Comparison of ENCODE assay signal across 8 cellular contexts in the genomic region with DNA sequence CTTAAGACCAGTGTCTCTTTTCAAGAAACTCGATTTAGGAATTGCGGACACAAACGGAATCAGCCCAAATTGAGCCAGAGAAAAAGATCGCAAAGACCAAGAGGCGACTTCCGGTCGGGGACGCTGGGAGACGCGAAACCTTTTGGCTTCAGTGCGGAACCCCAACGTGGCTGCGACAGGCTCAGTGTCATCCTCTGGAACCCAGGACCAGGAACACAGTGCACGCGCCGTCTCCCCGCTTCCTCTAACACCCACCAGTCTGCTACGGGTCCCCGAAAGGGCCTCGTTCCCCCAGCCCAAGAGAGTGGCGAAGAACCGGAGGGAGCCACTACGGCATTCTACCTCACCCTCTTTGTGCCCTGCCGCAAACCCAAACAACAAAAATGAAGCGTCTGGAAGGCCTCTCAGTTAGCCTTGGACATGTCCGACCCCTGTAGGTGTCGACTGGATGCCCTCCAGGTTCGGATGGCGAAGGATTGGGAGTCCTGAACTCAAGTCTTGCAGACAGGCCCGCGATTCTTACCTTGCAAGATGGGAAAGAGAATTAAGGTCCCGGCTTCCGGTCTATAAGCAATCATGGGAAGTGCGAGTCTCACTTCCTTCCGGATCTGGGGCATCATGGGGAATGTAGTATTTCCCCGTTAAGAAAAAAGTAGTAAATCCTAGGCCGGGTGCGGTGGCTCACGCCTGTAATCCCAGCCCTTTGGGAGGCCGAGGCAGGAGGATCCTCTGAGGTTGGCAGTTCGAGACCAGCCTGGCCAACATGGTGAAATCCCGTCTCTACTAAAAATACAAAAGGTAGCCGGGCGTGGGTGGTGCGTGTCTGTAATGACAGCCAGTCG. TPM values are rescaled to one million over a fixed set of nuclear protein-coding genes. Genes with fewer than 3 reads are reported as not detected.
DNase-seq lines count a peak whose midpoint lies in the region; ATAC-seq and TF ChIP-seq lines count a peak whose summit lies in the region.

A gene (minus strand): TSS at position 542 of the 842 bp plus-strand sequence. CDS start 949 bp downstream, outside the sequence.

- no peak for TF ChIP-seq EP300 in esophagus muscularis mucosa (IDR thresholded peaks at IDR 0.05)

- H3K27me3 Mint-ChIP-seq in activated T-cell treated with anti-CD3 and anti-CD28 coated beads, Interleukin-2, amount 50 U/mL, for 4 hours (ENCODE audit: low read depth): no peaks in the 10 kb centered on the region

- peak within 1 kb of the TSS; percentile 99 for H3K4me3 Mint-ChIP-seq in activated T-cell treated with anti-CD3 and anti-CD28 coated beads, Interleukin-2, amount 50 U/mL, for 4 hours

- peak; percentile 94 for DNase-seq in DMS 273 (lab: John Stamatoyannopoulos, UW; ENCODE audit: unreplicated experiment)
- DNase-seq in KBM-7: peak; percentile 96
- peak; percentile 79 to 90 (median 84) for DNase-seq in Peyer's patch
- peak; percentile 66 for DNase-seq in activated T-cell treated with anti-CD3 and anti-CD28 coated beads, Interleukin-2, amount 50 U/mL, for 4 hours
- DNase-seq in esophagus muscularis mucosa (ENCODE audit: extremely low spot score): peak; percentile 94
- DNase-seq in stimulated activated CD8-positive, alpha-beta memory T cell treated with anti-CD3 and anti-CD28 coated beads, Interleukin-7, amount 100 ng/mL, for 48 hours (ENCODE audit: extremely low read depth in 1 of 2, low read depth in 1 of 2): peak; percentile 39 to 68

- peaks cover 39% of the 10 kb centered on the region for H3K4me1 Mint-ChIP-seq in activated T-cell treated with anti-CD3 and anti-CD28 coated beads, Interleukin-2, amount 50 U/mL, for 4 hours (ENCODE audit: low read depth)

- TF ChIP-seq POLR2A in Peyer's patch (IDR thresholded peaks at IDR 0.05) (peak; percentile 57 to 86), esophagus muscularis mucosa (IDR thresholded peaks at IDR 0.05; ENCODE audit: low read depth) (peak; percentile 82)

- peak; percentile 86 for ATAC-seq in GM21529 (IDR thresholded peaks at IDR 0.05; ENCODE audit: unreplicated experiment)
- peak; percentile 91 to 94 for ATAC-seq in activated T-cell treated with anti-CD3 and anti-CD28 coated beads, Interleukin-2, amount 50 U/mL, for 4 hours

- WGBS in esophagus muscularis mucosa: 12% methylated on average over 44 of the region's 46 CpGs

- H3K27me3 ChIP-seq in Peyer's patch (no peaks in the 10 kb centered on the region), esophagus muscularis mucosa (no peaks in the 10 kb centered on the region), muscle layer of duodenum (ENCODE audit: low read depth, low read length) (no peaks in the 10 kb centered on the region)

- no peaks in the 10 kb centered on the region for H3K9me3 ChIP-seq in Peyer's patch
- H3K9me3 ChIP-seq in esophagus muscularis mucosa: no peaks in the 10 kb centered on the region
- no peaks in the 10 kb centered on the region for H3K9me3 ChIP-seq in muscle layer of duodenum (ENCODE audit: control insufficient read depth in 1 of 2, low read length in 2 of 2)

- H3K4me3 ChIP-seq in Peyer's patch: peak within 1 kb of the TSS; percentile 63 to 94 (median 75)
- peak within 1 kb of the TSS; percentile 55 to 79 (median 68) for H3K4me3 ChIP-seq in esophagus muscularis mucosa
- H3K4me3 ChIP-seq in muscle layer of duodenum (ENCODE audit: low read depth in 1 of 2, low read length in 2 of 2): peak within 1 kb of the TSS; percentile 90 to 92

- intact Hi-C loops in esophagus muscularis mucosa (cut with DNase I): no loop called here

- H3K9me3 Mint-ChIP-seq in activated T-cell treated with anti-CD3 and anti-CD28 coated beads, Interleukin-2, amount 50 U/mL, for 4 hours: no peaks in the 10 kb centered on the region

- peaks cover 0 to 39% (median 3%) of the 10 kb centered on the region in 3 donors for H3K36me3 ChIP-seq in Peyer's patch
- H3K36me3 ChIP-seq in esophagus muscularis mucosa: peaks cover 38 to 40% (median 39%) of the 10 kb centered on the region in 4 donors
- peaks cover 30 to 38% of the 10 kb centered on the region in 2 donors for H3K36me3 ChIP-seq in muscle layer of duodenum (ENCODE audit: control insufficient read depth in 1 of 2, insufficient read depth in 2 of 2, low read length in 2 of 2)

- H3K4me1 ChIP-seq in Peyer's patch (peaks cover 0 to 20% (median 4%) of the 10 kb centered on the region in 4 donors), esophagus muscularis mucosa (peaks cover 20 to 29% (median 23%) of the 10 kb centered on the region in 4 donors), muscle layer of duodenum (ENCODE audit: control insufficient read depth in 1 of 2, insufficient read depth in 2 of 2, low read length in 2 of 2) (peaks cover 0 to 16% of the 10 kb centered on the region in 2 donors)

- in situ Hi-C loops in KBM-7 (cut with MboI; ENCODE audit: low pct_unique_long_range_greater_than_20kb, low sequenced_read_pairs): no loop called here

- H3K36me3 Mint-ChIP-seq in activated T-cell treated with anti-CD3 and anti-CD28 coated beads, Interleukin-2, amount 50 U/mL, for 4 hours (ENCODE audit: insufficient read depth): peaks cover 45% of the 10 kb centered on the region

- TF ChIP-seq CTCF in Peyer's patch (IDR thresholded peaks at IDR 0.05) (peak in 1 of 6 experiments; percentile 6), esophagus muscularis mucosa (IDR thresholded peaks at IDR 0.05) (no peak)

- H3K27ac ChIP-seq in Peyer's patch (peak within 1 kb of the TSS; percentile 74 to 91 (median 85)), esophagus muscularis mucosa (replicated peaks in 1 of 4) (peak within 1 kb of the TSS; percentile 79 to 92 (median 83)), muscle layer of duodenum (ENCODE audit: low read length) (peak within 1 kb of the TSS; percentile 93)

RNA-seq across cellular contexts. Expression of the gene that starts here (rescaled TPM):
- total RNA-seq in Peyer's patch (1,000 to 10,000 TPM in 1 of 4 donors, 100 to 1,000 TPM in 3; 448 to 1,258 (median 570) TPM), esophagus muscularis mucosa (1,000 to 10,000 TPM in 3 of 4 donors, 100 to 1,000 TPM in 1; 946 to 1,705 (median 1,459) TPM)
- 1,000 to 10,000 TPM; 2,303 to 2,443 (median 2,407) TPM for total RNA-seq in activated T-cell treated with anti-CD3 and anti-CD28 coated beads, Interleukin-2, amount 50 U/mL, for 4 hours

Comparison
In these comparisons a context has a peak if more than half of its experiments do, and no peak if none do; other contexts are left out.
1. Peak in every context shown above with its lines: DNase-seq, ATAC-seq, H3K4me3 ChIP-seq and H3K27ac ChIP-seq.